ENCODE assay signal across 27 cellular contexts in the genomic region with DNA sequence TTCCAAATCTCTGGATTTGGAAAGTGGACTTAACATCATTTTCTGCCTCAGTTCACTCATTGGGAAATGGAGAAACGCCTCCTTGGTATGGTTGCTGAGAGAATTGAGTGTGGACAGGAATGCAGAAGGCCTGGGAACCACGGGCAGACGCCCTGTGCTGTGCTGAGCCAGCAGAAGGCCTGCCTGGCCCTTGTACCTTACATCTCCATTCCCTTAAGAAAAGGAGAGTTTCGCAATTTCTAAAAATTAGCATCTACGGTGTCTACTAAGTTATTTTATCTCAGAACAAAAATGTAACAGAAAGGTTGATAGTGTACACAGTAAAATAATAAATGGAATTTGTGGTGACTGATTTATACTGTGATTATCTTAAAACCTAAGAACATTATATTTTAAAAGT.
"Had no signal": no experiment of that assay in that cellular context is flagged by ENCODE, and none has a peak within 500 bp of the region (broad histone marks: within the 10 kb centered on the region; RNA-seq: fewer than 3 reads in every experiment).

No MANE protein-coding gene starts in this region.

- H3K27ac Mint-ChIP-seq: activated CD4-positive, alpha-beta memory T cell treated with anti-CD3 and anti-CD28 coated beads for 36 hours; activated CD4-positive, alpha-beta T cell treated with anti-CD3 and anti-CD28 coated beads, Interleukin-2, amount 10 ng/mL, durations not matched to agents 7 days and 5 days; activated naive CD4-positive, alpha-beta T cell treated with anti-CD3 and anti-CD28 coated beads, Interleukin-2, amount 10 ng/mL, durations not matched to agents 7 days and 5 days; activated naive CD8-positive, alpha-beta T cell treated with anti-CD3 and anti-CD28 coated beads for 36 hours had no signal

- H3K36me3 ChIP-seq: adrenal gland, breast epithelium had no signal

- H3K27ac ChIP-seq: adrenal gland, breast epithelium had no signal

- H3K9me3 ChIP-seq: adrenal gland, breast epithelium, SK-N-SH had no signal

- H3K36me3 Mint-ChIP-seq: activated CD4-positive, alpha-beta memory T cell treated with anti-CD3 and anti-CD28 coated beads for 36 hours; activated naive CD4-positive, alpha-beta T cell treated with anti-CD3 and anti-CD28 coated beads, Interleukin-2, amount 10 ng/mL, durations not matched to agents 7 days and 5 days; activated naive CD8-positive, alpha-beta T cell treated with anti-CD3 and anti-CD28 coated beads for 36 hours had no signal

- H3K9ac ChIP-seq: SK-N-SH had no signal

- DNase-seq: activated CD4-positive, alpha-beta memory T cell treated with anti-CD3 and anti-CD28 coated beads for 36 hours; activated CD4-positive, alpha-beta T cell treated with anti-CD3 and anti-CD28 coated beads, Interleukin-2, amount 10 ng/mL, durations not matched to agents 7 days and 5 days; activated CD4-positive, CD25-positive, alpha-beta regulatory T cell; activated CD8-positive, alpha-beta memory T cell treated with anti-CD3 and anti-CD28 coated beads for 24 hours; activated gamma-delta T cell treated with Interleukin-2 at 50 U/mL for 16 hours; activated naive CD4-positive, alpha-beta T cell treated with anti-CD3 and anti-CD28 coated beads, Interleukin-2, amount 10 ng/mL, durations not matched to agents 7 days and 5 days; activated naive CD8-positive, alpha-beta T cell treated with anti-CD3 and anti-CD28 coated beads for 36 hours; activated T-cell treated with anti-CD3 and anti-CD28 coated beads, Interleukin-2, amount 50 U/mL, for 4 hours; adrenal gland; caudate nucleus; Kasumi-1; KBM-7; MV-4-11; NCI-H1092 treated with DMSO at 0.1 percent for 48 hours; NCI-H1436; NCI-H1694 treated with DMSO at 0.1 percent for 48 hours; NCI-H2029 treated with DMSO at 0.1 percent for 48 hours; NCI-H510A treated with DMSO at 0.1 percent for 48 hours; NCI-H69; NK-92 treated with Interleukin-12 subunit alpha and Interleukin-12 subunit beta, amount 100 ng/mL, for 24 hours; OCI-M1; RPMI8226; SK-N-SH; T-helper 1 cell had no signal

- H3K4me3 ChIP-seq: adrenal gland, breast epithelium had no signal

- H3K4me3 Mint-ChIP-seq: activated CD4-positive, alpha-beta memory T cell treated with anti-CD3 and anti-CD28 coated beads for 36 hours; activated CD4-positive, alpha-beta T cell treated with anti-CD3 and anti-CD28 coated beads, Interleukin-2, amount 10 ng/mL, durations not matched to agents 7 days and 5 days; activated naive CD4-positive, alpha-beta T cell treated with anti-CD3 and anti-CD28 coated beads, Interleukin-2, amount 10 ng/mL, durations not matched to agents 7 days and 5 days; activated naive CD8-positive, alpha-beta T cell treated with anti-CD3 and anti-CD28 coated beads for 36 hours; activated T-cell treated with anti-CD3 and anti-CD28 coated beads, Interleukin-2, amount 50 U/mL, for 4 hours had no signal

- H3K4me1 Mint-ChIP-seq: activated CD4-positive, alpha-beta T cell treated with anti-CD3 and anti-CD28 coated beads, Interleukin-2, amount 10 ng/mL, durations not matched to agents 7 days and 5 days; activated naive CD4-positive, alpha-beta T cell treated with anti-CD3 and anti-CD28 coated beads, Interleukin-2, amount 10 ng/mL, durations not matched to agents 7 days and 5 days; activated naive CD8-positive, alpha-beta T cell treated with anti-CD3 and anti-CD28 coated beads for 36 hours had no signal

- H3K4me2 ChIP-seq: SK-N-SH had no signal

- H3K4me1 ChIP-seq: adrenal gland, breast epithelium had no signal

- H3K27me3 Mint-ChIP-seq: activated CD4-positive, alpha-beta memory T cell treated with anti-CD3 and anti-CD28 coated beads for 36 hours; activated CD4-positive, alpha-beta T cell treated with anti-CD3 and anti-CD28 coated beads, Interleukin-2, amount 10 ng/mL, durations not matched to agents 7 days and 5 days; activated naive CD4-positive, alpha-beta T cell treated with anti-CD3 and anti-CD28 coated beads, Interleukin-2, amount 10 ng/mL, durations not matched to agents 7 days and 5 days; activated naive CD8-positive, alpha-beta T cell treated with anti-CD3 and anti-CD28 coated beads for 36 hours had no signal

- H3K9me3 Mint-ChIP-seq: activated CD4-positive, alpha-beta memory T cell treated with anti-CD3 and anti-CD28 coated beads for 36 hours; activated CD4-positive, alpha-beta T cell treated with anti-CD3 and anti-CD28 coated beads, Interleukin-2, amount 10 ng/mL, durations not matched to agents 7 days and 5 days; activated naive CD4-positive, alpha-beta T cell treated with anti-CD3 and anti-CD28 coated beads, Interleukin-2, amount 10 ng/mL, durations not matched to agents 7 days and 5 days; activated naive CD8-positive, alpha-beta T cell treated with anti-CD3 and anti-CD28 coated beads for 36 hours; activated T-cell treated with anti-CD3 and anti-CD28 coated beads, Interleukin-2, amount 50 U/mL, for 4 hours had no signal

- ATAC-seq: activated T-cell treated with anti-CD3 and anti-CD28 coated beads, Interleukin-2, amount 50 U/mL, for 4 hours; Panc1; Right ventricle myocardium inferior had no signal

- H3K27me3 ChIP-seq: adrenal gland, breast epithelium had no signal
